Comparison of ENCODE assay signal across 1 cellular context in genomic region chr11:2886936-2887335, GRCh38.
TF ChIP-seq lines count a peak whose summit lies in the region.

No MANE protein-coding gene starts in this region.

TF ChIP-seq in HCT116, 20 proteins besides CTCF, POLR2A, EP300 and RAD21:
- TF ChIP-seq REST (IDR thresholded peaks at IDR 0.05; ENCODE audit: low read depth) (no peak), JUND (IDR thresholded peaks at IDR 0.05) (no peak), POLR2AphosphoS5 (IDR thresholded peaks at IDR 0.05; ENCODE audit: low read depth, low read length) (no peak), TCF7L2 (IDR thresholded peaks at IDR 0.05; ENCODE audit: borderline replicate concordance, extremely low read depth, insufficient read depth, insufficient read length) (no peak), MAX (IDR thresholded peaks at IDR 0.05) (no peak), CEBPB (IDR thresholded peaks at IDR 0.05; ENCODE audit: low read depth) (no peak), YY1 (IDR thresholded peaks at IDR 0.05; ENCODE audit: extremely low read depth, insufficient replicate concordance, low read depth, low read length) (no peak), ZFX (IDR thresholded peaks at IDR 0.05) (no peak), EGR1 (IDR thresholded peaks at IDR 0.05; ENCODE audit: low read depth) (no peak), CBX3 (IDR thresholded peaks at IDR 0.05; ENCODE audit: low read depth) (no peak), SRF (IDR thresholded peaks at IDR 0.05; ENCODE audit: low read depth) (no peak), SIN3A (IDR thresholded peaks at IDR 0.05; ENCODE audit: low read depth) (no peak), FOSL1 (IDR thresholded peaks at IDR 0.05; ENCODE audit: low read depth) (no peak), ATF3 (IDR thresholded peaks at IDR 0.05) (no peak), ELF1 (IDR thresholded peaks at IDR 0.05; ENCODE audit: borderline replicate concordance, low read depth) (no peak), ZBTB33 (IDR thresholded peaks at IDR 0.05; ENCODE audit: extremely low read depth, insufficient replicate concordance, low read length) (no peak), SP1 (IDR thresholded peaks at IDR 0.05; ENCODE audit: low read depth) (no peak)
